ENCODE assay signal across 1 cellular context in the genomic region with DNA sequence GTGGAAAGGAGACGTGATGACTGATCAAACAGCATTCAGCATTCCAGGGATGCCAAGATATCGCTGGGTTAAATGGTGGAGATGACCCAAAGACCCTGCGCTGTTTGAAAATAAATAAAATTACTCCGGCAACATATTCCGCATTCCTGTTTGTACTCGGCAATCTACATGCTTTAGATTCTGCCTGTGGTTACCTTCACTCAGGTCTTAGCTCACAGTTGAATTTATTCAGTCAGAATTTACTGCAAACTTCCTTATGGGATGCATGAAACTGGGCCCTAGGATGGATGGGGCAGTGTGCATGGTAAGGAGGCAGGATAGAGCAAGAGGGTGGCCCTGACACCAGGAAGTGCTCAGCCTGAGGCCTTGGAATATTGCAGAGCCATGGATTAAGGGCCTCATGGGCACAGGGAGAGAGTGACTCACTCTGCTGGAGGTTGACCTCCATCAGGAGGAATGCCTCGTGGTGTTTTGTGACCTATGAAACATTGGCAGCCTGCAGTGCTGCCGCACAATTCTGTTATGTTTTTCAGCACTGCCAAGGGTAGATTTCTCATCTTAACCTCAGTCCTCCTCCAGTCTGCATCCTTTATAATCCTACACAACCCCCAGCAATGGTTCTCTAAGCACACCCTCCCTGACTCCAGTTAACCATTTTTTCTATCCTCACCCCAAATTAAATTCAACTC.
A peak's percentile ranks its signal among the peaks of the same experiment; 100 is the strongest.
TF ChIP-seq lines count a peak whose summit lies in the region.

No MANE protein-coding gene starts in this region.

TF ChIP-seq in HepG2, 621 proteins besides CTCF, POLR2A, EP300 and RAD21 (continued from another document and continues in another):
- peak; percentile 47 for TF ChIP-seq PAXIP1 (CRISPR knock-in tag; conservative IDR thresholded peaks at IDR 0.05)
- TF ChIP-seq, protein P1, sequence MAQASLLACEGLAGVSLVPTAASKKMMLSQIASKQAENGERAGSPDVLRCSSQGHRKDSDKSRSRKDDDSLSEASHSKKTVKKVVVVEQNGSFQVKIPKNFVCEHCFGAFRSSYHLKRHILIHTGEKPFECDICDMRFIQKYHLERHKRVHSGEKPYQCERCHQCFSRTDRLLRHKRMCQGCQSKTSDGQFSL (CRISPR knock-in tag; IDR thresholded peaks at IDR 0.05): no peak
- TF ChIP-seq HDAC1 (CRISPR knock-in tag; IDR thresholded peaks at IDR 0.05): peak; percentile 46; the same call in 1 of the 2 replicates
- TF ChIP-seq TEAD3 (CRISPR knock-in tag; optimal IDR thresholded peaks at IDR 0.05; ENCODE audit: borderline replicate concordance): peak; percentile 88
- TF ChIP-seq ETV6 (CRISPR knock-in tag; conservative IDR thresholded peaks at IDR 0.05): 0 out of 2 replicates have a peak, but pooled peaks have one; percentile 59
- no peak for TF ChIP-seq MBNL3 (CRISPR knock-in tag; conservative IDR thresholded peaks at IDR 0.05)
- 0 out of 2 replicates have a peak, but pooled peaks have one; percentile 41 for TF ChIP-seq ZNF432 (CRISPR knock-in tag; IDR thresholded peaks at IDR 0.05; ENCODE audit: borderline replicate concordance)
- no peak for TF ChIP-seq NCOA1 (CRISPR knock-in tag; IDR thresholded peaks at IDR 0.05)
- no peak for TF ChIP-seq REST (IDR thresholded peaks at IDR 0.05; ENCODE audit: borderline replicate concordance in 1 of 2, low read depth in 1 of 2, low read length in 2 of 2)
- TF ChIP-seq ZNF674 (CRISPR knock-in tag; IDR thresholded peaks at IDR 0.05; ENCODE audit: low read depth): no peak
- no peak for TF ChIP-seq HMGA1 (CRISPR knock-in tag; conservative IDR thresholded peaks at IDR 0.05)
- no peak for TF ChIP-seq LCORL (IDR thresholded peaks at IDR 0.05)
- peak; percentile 31 for TF ChIP-seq LCORL (CRISPR knock-in tag; IDR thresholded peaks at IDR 0.05)
- TF ChIP-seq STAT5B (CRISPR knock-in tag; IDR thresholded peaks at IDR 0.05): no peak
- no peak for TF ChIP-seq MXD1 (CRISPR knock-in tag; IDR thresholded peaks at IDR 0.05)
- peak; percentile 86; the same call in 1 of the 2 replicates for TF ChIP-seq ZFP90 (CRISPR knock-in tag; IDR thresholded peaks at IDR 0.05; ENCODE audit: borderline replicate concordance)
- TF ChIP-seq DNMT3B (CRISPR knock-in tag; conservative IDR thresholded peaks at IDR 0.05): no peak
- TF ChIP-seq HNF4A (CRISPR knock-in tag; IDR thresholded peaks at IDR 0.05): peak; percentile 64
- no peak for TF ChIP-seq SIX1 (CRISPR knock-in tag; IDR thresholded peaks at IDR 0.05; ENCODE audit: borderline replicate concordance)
- TF ChIP-seq NR2F6 (IDR thresholded peaks at IDR 0.05): no peak; the same call in 1 of the 2 replicates
- peak; percentile 69; the same call in 1 of the 2 replicates for TF ChIP-seq NR2F6 (CRISPR knock-in tag; IDR thresholded peaks at IDR 0.05)
- peak; percentile 97; the same call in 1 of the 2 replicates for TF ChIP-seq HOMEZ (CRISPR knock-in tag; IDR thresholded peaks at IDR 0.05; ENCODE audit: low read depth)
- peak; percentile 52 for TF ChIP-seq ISL2 (CRISPR knock-in tag; IDR thresholded peaks at IDR 0.05)
- TF ChIP-seq SNRNP70 (IDR thresholded peaks at IDR 0.05; ENCODE audit: low read depth, low read length): no peak
- TF ChIP-seq HINFP (CRISPR knock-in tag; IDR thresholded peaks at IDR 0.05; ENCODE audit: low read depth): no peak
- TF ChIP-seq MNT (IDR thresholded peaks at IDR 0.05): no peak
- TF ChIP-seq KDM6A (CRISPR knock-in tag; IDR thresholded peaks at IDR 0.05; ENCODE audit: low read depth): peak; percentile 33; the same call in 1 of the 2 replicates
- TF ChIP-seq RXRB (CRISPR knock-in tag; IDR thresholded peaks at IDR 0.05; ENCODE audit: borderline replicate concordance): peak; percentile 81
- TF ChIP-seq ZNF800 (CRISPR knock-in tag; IDR thresholded peaks at IDR 0.05): 0 out of 2 replicates have a peak, but pooled peaks have one; percentile 65
- peak; percentile 79 for TF ChIP-seq RARA (CRISPR knock-in tag; IDR thresholded peaks at IDR 0.05)
- no peak for TF ChIP-seq JARID2 (CRISPR knock-in tag; IDR thresholded peaks at IDR 0.05; ENCODE audit: insufficient replicate concordance)
- no peak for TF ChIP-seq ATRX (CRISPR knock-in tag; IDR thresholded peaks at IDR 0.05; ENCODE audit: borderline replicate concordance)
- no peak for TF ChIP-seq SP2 (CRISPR knock-in tag; IDR thresholded peaks at IDR 0.05)
- TF ChIP-seq SPEN (CRISPR knock-in tag; IDR thresholded peaks at IDR 0.05; ENCODE audit: low read depth): peak; percentile 58; the same call in 1 of the 2 replicates
- TF ChIP-seq ZFP82 (CRISPR knock-in tag; IDR thresholded peaks at IDR 0.05; ENCODE audit: borderline replicate concordance): 0 out of 2 replicates have a peak, but pooled peaks have one; percentile 44
- no peak for TF ChIP-seq JUN (CRISPR knock-in tag; IDR thresholded peaks at IDR 0.05)
- peak; percentile 93 for TF ChIP-seq ERF (CRISPR knock-in tag; IDR thresholded peaks at IDR 0.05)
- 0 out of 2 replicates have a peak, but pooled peaks have one; percentile 59 for TF ChIP-seq CHCHD3 (CRISPR knock-in tag; IDR thresholded peaks at IDR 0.05)
- TF ChIP-seq ATF7-NPFF (CRISPR knock-in tag; IDR thresholded peaks at IDR 0.05; ENCODE audit: low read depth): 0 out of 2 replicates have a peak, but pooled peaks have one; percentile 60
- TF ChIP-seq ZNF230 (CRISPR knock-in tag; IDR thresholded peaks at IDR 0.05): no peak
- no peak for TF ChIP-seq SRSF9 (IDR thresholded peaks at IDR 0.05; ENCODE audit: borderline replicate concordance, insufficient read depth, low read depth, low read length, poor library complexity, severe bottlenecking)
- no peak for TF ChIP-seq ZNF547 (CRISPR knock-in tag; IDR thresholded peaks at IDR 0.05)
- TF ChIP-seq, protein P2, sequence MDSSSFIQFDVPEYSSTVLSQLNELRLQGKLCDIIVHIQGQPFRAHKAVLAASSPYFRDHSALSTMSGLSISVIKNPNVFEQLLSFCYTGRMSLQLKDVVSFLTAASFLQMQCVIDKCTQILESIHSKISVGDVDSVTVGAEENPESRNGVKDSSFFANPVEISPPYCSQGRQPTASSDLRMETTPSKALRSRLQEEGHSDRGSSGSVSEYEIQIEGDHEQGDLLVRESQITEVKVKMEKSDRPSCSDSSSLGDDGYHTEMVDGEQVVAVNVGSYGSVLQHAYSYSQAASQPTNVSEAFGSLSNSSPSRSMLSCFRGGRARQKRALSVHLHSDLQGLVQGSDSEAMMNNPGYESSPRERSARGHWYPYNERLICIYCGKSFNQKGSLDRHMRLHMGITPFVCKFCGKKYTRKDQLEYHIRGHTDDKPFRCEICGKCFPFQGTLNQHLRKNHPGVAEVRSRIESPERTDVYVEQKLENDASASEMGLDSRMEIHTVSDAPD (CRISPR knock-in tag; IDR thresholded peaks at IDR 0.05): no peak
